Comparison of ENCODE assay signal across 21 cellular contexts in the genomic region with DNA sequence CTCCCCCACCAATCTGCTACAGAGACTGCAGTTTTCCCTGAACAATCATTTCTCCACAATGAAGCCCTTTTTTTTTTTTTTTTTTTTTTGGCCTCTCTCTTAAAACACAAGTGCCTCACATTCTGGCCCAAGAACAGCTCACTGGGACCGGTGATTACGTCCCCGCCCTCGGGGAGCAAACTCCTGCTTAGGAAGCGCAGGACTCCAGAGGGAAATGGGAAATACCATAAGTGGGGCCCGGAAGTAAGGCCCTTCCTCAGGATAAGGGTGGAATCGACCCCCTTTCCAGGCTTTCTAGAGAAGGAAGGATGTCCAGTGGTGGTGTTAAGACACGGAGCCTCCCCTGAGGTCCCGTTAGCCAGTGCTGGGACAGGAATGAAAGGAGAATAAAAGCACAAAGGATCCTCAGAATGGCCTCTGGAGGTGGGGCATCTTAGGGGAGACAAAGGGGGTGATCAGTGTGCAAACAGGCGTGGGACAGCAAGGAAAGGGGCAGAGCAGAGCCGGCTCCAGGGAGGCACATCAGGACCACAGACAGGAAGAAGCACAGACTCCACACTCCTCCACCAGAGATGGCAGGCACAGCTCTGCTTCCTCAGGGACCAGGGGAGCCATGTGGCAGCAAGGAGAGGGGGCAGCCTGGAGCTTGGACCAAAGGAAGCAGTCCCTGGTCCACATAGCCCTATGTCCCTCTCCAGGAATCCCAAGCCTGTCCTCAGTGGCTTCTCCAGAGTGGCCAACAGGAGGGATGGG.
DNase-seq lines count a peak whose midpoint lies in the region; ATAC-seq and TF ChIP-seq lines count a peak whose summit lies in the region.
"Had no signal": no experiment of that assay in that cellular context is flagged by ENCODE, and none has a peak within 500 bp of the region (broad histone marks: within the 10 kb centered on the region; RNA-seq: fewer than 3 reads in every experiment).

No MANE protein-coding gene starts in this region.

- DNase-seq in NCI-H69 (lab: John Stamatoyannopoulos, UW) (peak; percentile 20), ecto neural progenitor cell (ENCODE audit: low spot score) (peak; percentile 47), heart right ventricle (peak; percentile 53 to 64), neural progenitor cell (ENCODE audit: low spot score) (peak; percentile 62), mesothelial cell of epicardium (ENCODE audit: low spot score in 2 of 2, unreplicated experiment in 2 of 2) (no peak), SK-N-SH (no peak)
- DNase-seq: BE2C; DMS53; GF-D8; HFFc6; MM.1S; NCI-H1048; NCI-H1417 treated with DMSO at 0.1 percent for 48 hours; NCI-H187; NCI-H510A; NCI-H748 treated with DMSO at 0.1 percent for 48 hours; NK-92 treated with Interleukin-12 subunit alpha and Interleukin-12 subunit beta, amount 100 ng/mL, for 24 hours; SJCRH30 had no signal

- H3K4me3 ChIP-seq in heart right ventricle, result no peak overlapping the region
- H3K4me3 ChIP-seq in neural progenitor cell, result no peak overlapping the region
- no peak overlapping the region for H3K4me3 ChIP-seq in SK-N-SH (ENCODE audit: low read depth in 2 of 2, low read length in 1 of 2)
- H3K4me3 ChIP-seq: K562, SJCRH30 had no signal

- H3K36me3 ChIP-seq in heart right ventricle, result no peaks in the 10 kb centered on the region
- H3K36me3 ChIP-seq in neural progenitor cell, result no peaks in the 10 kb centered on the region
- H3K36me3 ChIP-seq in SK-N-SH (replicated peaks in 1 of 2; ENCODE audit: control insufficient read depth in 1 of 2, insufficient read depth in 2 of 2, low read length in 1 of 2), result no peaks in the 10 kb centered on the region
- H3K36me3 ChIP-seq: BE2C, SJCRH30 had no signal

- H3K4me1 ChIP-seq in heart right ventricle (peaks cover 0 to 44% (median 25%) of the 10 kb centered on the region in 9 donors), neural progenitor cell (peaks cover 34% of the 10 kb centered on the region), SK-N-SH (ENCODE audit: control insufficient read depth in 1 of 2, insufficient read depth in 2 of 2, low read depth in 1 of 2, low read length in 1 of 2) (no peaks in the 10 kb centered on the region)
- H3K4me1 ChIP-seq: BE2C had no signal

- H3F3A ChIP-seq in neural progenitor cell (ENCODE audit: low read depth) (peaks cover 13% of the 10 kb centered on the region), SK-N-SH (replicated peaks; ENCODE audit: insufficient read depth) (no peaks in the 10 kb centered on the region)

- no peaks in the 10 kb centered on the region for H3K9me2 ChIP-seq in SK-N-SH

- H3K79me2 ChIP-seq in neural progenitor cell (ENCODE audit: low read depth) (no peaks in the 10 kb centered on the region), SK-N-SH (ENCODE audit: insufficient read depth) (no peaks in the 10 kb centered on the region)

- CTCF ChIA-PET in SK-N-SH (lab: Yijun Ruan, JAX), result interaction anchor here (0.6 to 1.3 kb wide), 3 partner anchors 11 to 168 kb away, joined by 3 read pairs; no protein-coding TSS in a partner anchor

- no peaks in the 10 kb centered on the region for H3K36me3 Mint-ChIP-seq in neural progenitor cell
- no peaks in the 10 kb centered on the region for H3K36me3 Mint-ChIP-seq in mesothelial cell of epicardium

- H3K27ac ChIP-seq in heart right ventricle (peak overlapping the region in 3 of 10 donors; percentile 16 to 44 (median 38)), neural progenitor cell (no peak overlapping the region), SK-N-SH (ENCODE audit: low read depth in 2 of 2, low read length in 1 of 2) (no peak overlapping the region)
- H3K27ac ChIP-seq: SJCRH30 had no signal

- TF ChIP-seq EP300 in SK-N-SH (IDR thresholded peaks at IDR 0.05; ENCODE audit: borderline replicate concordance in 1 of 2, low read depth in 1 of 2, low read length in 1 of 2), result no peak

- peak; percentile 70 to 93 (median 88) for ATAC-seq in heart right ventricle
- ATAC-seq in activated CD4-positive, CD25-positive, alpha-beta regulatory T cell treated with anti-CD3 and anti-CD28 coated beads, Interleukin-2, amount 50 U/mL, for 24 hours, result no peak
- ATAC-seq: HepG2, K562 had no signal

- peaks cover 0 to 13% (median 0%) of the 10 kb centered on the region in 11 donors for H3K9me3 ChIP-seq in heart right ventricle
- no peaks in the 10 kb centered on the region for H3K9me3 ChIP-seq in neural progenitor cell (ENCODE audit: low read depth)
- no peaks in the 10 kb centered on the region for H3K9me3 ChIP-seq in SK-N-SH
- H3K9me3 ChIP-seq: BE2C, SJCRH30 had no signal

- no peak for TF ChIP-seq RAD21 in SK-N-SH (IDR thresholded peaks at IDR 0.05; ENCODE audit: low read length)

- H3K27ac Mint-ChIP-seq in neural progenitor cell (peak overlapping the region; percentile 39), mesothelial cell of epicardium (no peak overlapping the region)
- H3K27ac Mint-ChIP-seq: HFFc6 had no signal

- peaks cover 5% of the 10 kb centered on the region for H3K9me3 Mint-ChIP-seq in neural progenitor cell
- peaks cover 4% of the 10 kb centered on the region for H3K9me3 Mint-ChIP-seq in mesothelial cell of epicardium
- H3K9me3 Mint-ChIP-seq: HFFc6 had no signal

- H3K27me3 Mint-ChIP-seq in neural progenitor cell (ENCODE audit: insufficient read depth, low read depth) (peaks cover 16% of the 10 kb centered on the region), mesothelial cell of epicardium (ENCODE audit: low read depth) (peaks cover 31% of the 10 kb centered on the region)

- H3K4me1 Mint-ChIP-seq in neural progenitor cell (peaks cover 54% of the 10 kb centered on the region), mesothelial cell of epicardium (no peaks in the 10 kb centered on the region)

- H3K27me3 ChIP-seq in heart right ventricle (peaks cover 0 to 26% (median 12%) of the 10 kb centered on the region in 7 donors), neural progenitor cell (no peaks in the 10 kb centered on the region), SK-N-SH (ENCODE audit: insufficient read depth) (no peaks in the 10 kb centered on the region)
- H3K27me3 ChIP-seq: BE2C, SJCRH30 had no signal

- H2AFZ ChIP-seq in neural progenitor cell (replicated peaks) (peak overlapping the region; percentile 100), SK-N-SH (ENCODE audit: low read depth) (no peak overlapping the region)

- TF ChIP-seq CTCF in heart right ventricle (IDR thresholded peaks at IDR 0.05), result no peak
- no peak for TF ChIP-seq CTCF in neural progenitor cell (IDR thresholded peaks at IDR 0.05)
- TF ChIP-seq CTCF in mesothelial cell of epicardium (IDR thresholded peaks at IDR 0.05; ENCODE audit: unreplicated experiment), result no peak
- TF ChIP-seq CTCF in SK-N-SH (IDR thresholded peaks at IDR 0.05), result no peak

- H4K20me1 ChIP-seq in neural progenitor cell (ENCODE audit: low read depth) (no peaks in the 10 kb centered on the region), SK-N-SH (ENCODE audit: insufficient read depth) (no peaks in the 10 kb centered on the region)

- POLR2A ChIA-PET in SK-N-SH (lab: Yijun Ruan, JAX), result no interaction called here

- no peak overlapping the region for H3K4me3 Mint-ChIP-seq in neural progenitor cell
- H3K4me3 Mint-ChIP-seq in mesothelial cell of epicardium, result no peak overlapping the region
- H3K4me3 Mint-ChIP-seq: HFFc6 had no signal

- H3K9ac ChIP-seq in neural progenitor cell (no peak overlapping the region), SK-N-SH (no peak overlapping the region)

- 29 to 39% methylated on average over 11 of the region's 11 CpGs for WGBS in heart right ventricle, 2 donors
- 51% methylated on average over 11 of the region's 11 CpGs for WGBS in SK-N-SH (ENCODE audit: low lambda C conversion rate)

- intact Hi-C loops in heart right ventricle (cut with DNase I), result loop anchor here in 4 of 10 donors (5.0 kb wide), 3 partner anchors 38 to 53 kb away; no protein-coding TSS in a partner anchor

- H3K4me2 ChIP-seq in neural progenitor cell (peak overlapping the region; percentile 62), SK-N-SH (no peak overlapping the region)

TF ChIP-seq in SK-N-SH, 30 proteins besides CTCF, POLR2A, EP300 and RAD21:
- TF ChIP-seq TAF1 (IDR thresholded peaks at IDR 0.05; ENCODE audit: borderline replicate concordance, low read depth, low read length) (no peak), MEF2A (IDR thresholded peaks at IDR 0.05; ENCODE audit: borderline replicate concordance, low read depth) (no peak), POLR2AphosphoS5 (IDR thresholded peaks at IDR 0.05; ENCODE audit: low read depth, low read length) (no peak), NFIC (IDR thresholded peaks at IDR 0.05; ENCODE audit: borderline replicate concordance) (no peak)

Comparison
In these comparisons a context has a peak if more than half of its experiments do, and no peak if none do; other contexts are left out.
1. DNase-seq: peak in NCI-H69 (single experiment), ecto neural progenitor cell (single experiment), heart right ventricle (2 of 2) and neural progenitor cell (single experiment); none in mesothelial cell of epicardium (0 of 2) and SK-N-SH (single experiment).
2. ATAC-seq: peak in heart right ventricle (8 of 8); none in activated CD4-positive, CD25-positive, alpha-beta regulatory T cell treated with anti-CD3 and anti-CD28 coated beads, Interleukin-2, amount 50 U/mL, for 24 hours (0 of 2).